ENCODE assay signal across 2 cellular contexts in the genomic region with DNA sequence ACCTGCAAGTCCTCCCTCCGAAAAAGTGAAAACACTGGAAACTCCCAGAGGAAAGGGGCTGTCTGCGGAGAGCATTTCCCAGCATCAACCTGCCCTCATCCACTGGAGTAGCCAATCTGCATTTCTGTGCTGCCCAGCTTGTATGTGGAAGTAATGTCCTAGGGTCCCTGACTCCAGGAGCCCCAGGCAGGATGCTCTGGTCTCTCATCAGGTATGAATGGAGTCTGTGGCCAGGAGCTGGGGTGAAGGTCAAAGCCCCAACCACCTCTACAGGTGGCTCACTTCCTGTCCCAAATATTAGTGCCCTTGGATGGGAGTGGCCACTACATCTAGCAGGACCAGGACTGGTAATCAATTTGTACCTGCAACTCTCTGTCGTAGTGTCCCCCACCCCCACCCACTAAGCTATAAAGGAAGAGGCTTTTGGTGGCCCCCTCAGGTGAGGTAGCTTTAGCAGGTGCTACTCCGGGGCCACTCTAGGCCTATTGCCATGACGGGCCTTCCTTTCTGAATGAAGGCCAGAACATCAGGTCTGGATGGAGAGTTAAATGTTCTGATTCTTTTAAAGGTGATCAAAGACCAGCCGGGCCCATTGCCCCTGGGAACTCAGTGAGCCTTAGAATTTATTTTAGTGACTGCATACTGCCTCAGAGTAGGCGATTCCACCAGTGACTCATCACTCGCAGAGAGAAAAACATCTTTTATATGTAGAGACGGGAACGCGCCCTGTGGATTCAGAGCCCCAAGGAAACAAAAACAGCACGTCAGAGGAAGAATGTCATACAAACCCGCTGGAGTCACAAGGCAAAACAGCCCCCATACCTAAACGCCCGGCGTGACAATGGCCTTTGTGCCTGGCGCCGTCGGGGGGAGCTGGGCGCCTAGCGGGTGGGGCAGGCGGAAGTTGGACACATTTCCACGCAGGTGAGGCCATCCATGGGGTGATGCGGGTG.
TF ChIP-seq lines count a peak whose summit lies in the region.

No MANE protein-coding gene starts in this region.

TF ChIP-seq in IMR-90, 13 proteins besides CTCF, POLR2A, EP300 and RAD21:
- no peak for TF ChIP-seq RFX5 (IDR thresholded peaks at IDR 0.05; ENCODE audit: low read depth, low read length)
- no peak for TF ChIP-seq CHD1 (IDR thresholded peaks at IDR 0.05; ENCODE audit: low read depth, low read length)
- TF ChIP-seq, protein P1, sequence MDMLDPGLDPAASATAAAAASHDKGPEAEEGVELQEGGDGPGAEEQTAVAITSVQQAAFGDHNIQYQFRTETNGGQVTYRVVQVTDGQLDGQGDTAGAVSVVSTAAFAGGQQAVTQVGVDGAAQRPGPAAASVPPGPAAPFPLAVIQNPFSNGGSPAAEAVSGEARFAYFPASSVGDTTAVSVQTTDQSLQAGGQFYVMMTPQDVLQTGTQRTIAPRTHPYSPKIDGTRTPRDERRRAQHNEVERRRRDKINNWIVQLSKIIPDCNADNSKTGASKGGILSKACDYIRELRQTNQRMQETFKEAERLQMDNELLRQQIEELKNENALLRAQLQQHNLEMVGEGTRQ (IDR thresholded peaks at IDR 0.05; ENCODE audit: low read depth, low read length): no peak
- TF ChIP-seq MAFK (IDR thresholded peaks at IDR 0.05; ENCODE audit: low read depth, low read length): no peak
- no peak for TF ChIP-seq BHLHE40 (IDR thresholded peaks at IDR 0.05; ENCODE audit: low read depth, low read length)
- no peak for TF ChIP-seq MAZ (IDR thresholded peaks at IDR 0.05; ENCODE audit: borderline replicate concordance, low read depth, low read length)
- no peak for TF ChIP-seq MXI1 (IDR thresholded peaks at IDR 0.05; ENCODE audit: borderline replicate concordance, low read depth, low read length)
- TF ChIP-seq FOS (IDR thresholded peaks at IDR 0.05; ENCODE audit: low read depth, low read length): no peak
- TF ChIP-seq CEBPB (IDR thresholded peaks at IDR 0.05; ENCODE audit: low read depth, low read length): no peak
- TF ChIP-seq, protein P2, sequence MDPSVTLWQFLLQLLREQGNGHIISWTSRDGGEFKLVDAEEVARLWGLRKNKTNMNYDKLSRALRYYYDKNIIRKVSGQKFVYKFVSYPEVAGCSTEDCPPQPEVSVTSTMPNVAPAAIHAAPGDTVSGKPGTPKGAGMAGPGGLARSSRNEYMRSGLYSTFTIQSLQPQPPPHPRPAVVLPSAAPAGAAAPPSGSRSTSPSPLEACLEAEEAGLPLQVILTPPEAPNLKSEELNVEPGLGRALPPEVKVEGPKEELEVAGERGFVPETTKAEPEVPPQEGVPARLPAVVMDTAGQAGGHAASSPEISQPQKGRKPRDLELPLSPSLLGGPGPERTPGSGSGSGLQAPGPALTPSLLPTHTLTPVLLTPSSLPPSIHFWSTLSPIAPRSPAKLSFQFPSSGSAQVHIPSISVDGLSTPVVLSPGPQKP (IDR thresholded peaks at IDR 0.05; ENCODE audit: borderline replicate concordance, low read depth, low read length): no peak
- TF ChIP-seq RCOR1 (IDR thresholded peaks at IDR 0.05; ENCODE audit: insufficient replicate concordance, low read length): no peak
- TF ChIP-seq SMC3 (IDR thresholded peaks at IDR 0.05; ENCODE audit: low read depth, low read length): no peak
- no peak for TF ChIP-seq NFE2L2 (IDR thresholded peaks at IDR 0.05; ENCODE audit: low read depth, low read length)

TF ChIP-seq in HepG2, 621 proteins besides CTCF, POLR2A, EP300 and RAD21:
- no peak for TF ChIP-seq ZNF75D (CRISPR knock-in tag; IDR thresholded peaks at IDR 0.05; ENCODE audit: borderline replicate concordance)
- no peak for TF ChIP-seq TAF15 (IDR thresholded peaks at IDR 0.05; ENCODE audit: low read depth, low read length, poor library complexity, severe bottlenecking)
- no peak for TF ChIP-seq IRF2 (CRISPR knock-in tag; IDR thresholded peaks at IDR 0.05)
- no peak for TF ChIP-seq MAFF (IDR thresholded peaks at IDR 0.05; ENCODE audit: low read depth, low read length)
- no peak for TF ChIP-seq ZSCAN31 (CRISPR knock-in tag; IDR thresholded peaks at IDR 0.05; ENCODE audit: low read depth)
- TF ChIP-seq ZNF674 (CRISPR knock-in tag; IDR thresholded peaks at IDR 0.05; ENCODE audit: low read depth): no peak
- TF ChIP-seq, protein P3, sequence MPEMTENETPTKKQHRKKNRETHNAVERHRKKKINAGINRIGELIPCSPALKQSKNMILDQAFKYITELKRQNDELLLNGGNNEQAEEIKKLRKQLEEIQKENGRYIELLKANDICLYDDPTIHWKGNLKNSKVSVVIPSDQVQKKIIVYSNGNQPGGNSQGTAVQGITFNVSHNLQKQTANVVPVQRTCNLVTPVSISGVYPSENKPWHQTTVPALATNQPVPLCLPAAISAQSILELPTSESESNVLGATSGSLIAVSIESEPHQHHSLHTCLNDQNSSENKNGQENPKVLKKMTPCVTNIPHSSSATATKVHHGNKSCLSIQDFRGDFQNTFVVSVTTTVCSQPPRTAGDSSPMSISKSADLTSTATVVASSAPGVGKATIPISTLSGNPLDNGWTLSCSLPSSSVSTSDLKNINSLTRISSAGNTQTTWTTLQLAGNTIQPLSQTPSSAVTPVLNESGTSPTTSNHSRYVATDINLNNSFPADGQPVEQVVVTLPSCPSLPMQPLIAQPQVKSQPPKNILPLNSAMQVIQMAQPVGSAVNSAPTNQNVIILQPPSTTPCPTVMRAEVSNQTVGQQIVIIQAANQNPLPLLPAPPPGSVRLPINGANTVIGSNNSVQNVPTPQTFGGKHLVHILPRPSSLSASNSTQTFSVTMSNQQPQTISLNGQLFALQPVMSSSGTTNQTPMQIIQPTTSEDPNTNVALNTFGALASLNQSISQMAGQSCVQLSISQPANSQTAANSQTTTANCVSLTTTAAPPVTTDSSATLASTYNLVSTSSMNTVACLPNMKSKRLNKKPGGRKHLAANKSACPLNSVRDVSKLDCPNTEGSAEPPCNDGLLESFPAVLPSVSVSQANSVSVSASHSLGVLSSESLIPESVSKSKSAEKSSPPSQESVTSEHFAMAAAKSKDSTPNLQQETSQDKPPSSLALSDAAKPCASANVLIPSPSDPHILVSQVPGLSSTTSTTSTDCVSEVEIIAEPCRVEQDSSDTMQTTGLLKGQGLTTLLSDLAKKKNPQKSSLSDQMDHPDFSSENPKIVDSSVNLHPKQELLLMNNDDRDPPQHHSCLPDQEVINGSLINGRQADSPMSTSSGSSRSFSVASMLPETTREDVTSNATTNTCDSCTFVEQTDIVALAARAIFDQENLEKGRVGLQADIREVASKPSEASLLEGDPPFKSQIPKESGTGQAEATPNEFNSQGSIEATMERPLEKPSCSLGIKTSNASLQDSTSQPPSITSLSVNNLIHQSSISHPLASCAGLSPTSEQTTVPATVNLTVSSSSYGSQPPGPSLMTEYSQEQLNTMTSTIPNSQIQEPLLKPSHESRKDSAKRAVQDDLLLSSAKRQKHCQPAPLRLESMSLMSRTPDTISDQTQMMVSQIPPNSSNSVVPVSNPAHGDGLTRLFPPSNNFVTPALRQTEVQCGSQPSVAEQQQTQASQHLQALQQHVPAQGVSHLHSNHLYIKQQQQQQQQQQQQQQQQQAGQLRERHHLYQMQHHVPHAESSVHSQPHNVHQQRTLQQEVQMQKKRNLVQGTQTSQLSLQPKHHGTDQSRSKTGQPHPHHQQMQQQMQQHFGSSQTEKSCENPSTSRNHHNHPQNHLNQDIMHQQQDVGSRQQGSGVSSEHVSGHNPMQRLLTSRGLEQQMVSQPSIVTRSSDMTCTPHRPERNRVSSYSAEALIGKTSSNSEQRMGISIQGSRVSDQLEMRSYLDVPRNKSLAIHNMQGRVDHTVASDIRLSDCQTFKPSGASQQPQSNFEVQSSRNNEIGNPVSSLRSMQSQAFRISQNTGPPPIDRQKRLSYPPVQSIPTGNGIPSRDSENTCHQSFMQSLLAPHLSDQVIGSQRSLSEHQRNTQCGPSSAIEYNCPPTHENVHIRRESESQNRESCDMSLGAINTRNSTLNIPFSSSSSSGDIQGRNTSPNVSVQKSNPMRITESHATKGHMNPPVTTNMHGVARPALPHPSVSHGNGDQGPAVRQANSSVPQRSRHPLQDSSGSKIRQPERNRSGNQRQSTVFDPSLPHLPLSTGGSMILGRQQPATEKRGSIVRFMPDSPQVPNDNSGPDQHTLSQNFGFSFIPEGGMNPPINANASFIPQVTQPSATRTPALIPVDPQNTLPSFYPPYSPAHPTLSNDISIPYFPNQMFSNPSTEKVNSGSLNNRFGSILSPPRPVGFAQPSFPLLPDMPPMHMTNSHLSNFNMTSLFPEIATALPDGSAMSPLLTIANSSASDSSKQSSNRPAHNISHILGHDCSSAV (CRISPR knock-in tag; IDR thresholded peaks at IDR 0.05; ENCODE audit: borderline replicate concordance): no peak
- TF ChIP-seq, protein P4, sequence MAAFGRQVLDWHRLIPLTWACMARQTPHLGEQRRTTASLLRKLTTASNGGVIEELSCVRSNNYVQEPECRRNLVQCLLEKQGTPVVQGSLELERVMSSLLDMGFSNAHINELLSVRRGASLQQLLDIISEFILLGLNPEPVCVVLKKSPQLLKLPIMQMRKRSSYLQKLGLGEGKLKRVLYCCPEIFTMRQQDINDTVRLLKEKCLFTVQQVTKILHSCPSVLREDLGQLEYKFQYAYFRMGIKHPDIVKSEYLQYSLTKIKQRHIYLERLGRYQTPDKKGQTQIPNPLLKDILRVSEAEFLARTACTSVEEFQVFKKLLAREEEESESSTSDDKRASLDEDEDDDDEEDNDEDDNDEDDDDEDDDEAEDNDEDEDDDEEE (CRISPR knock-in tag; IDR thresholded peaks at IDR 0.05): no peak
- no peak for TF ChIP-seq SP140L (CRISPR knock-in tag; IDR thresholded peaks at IDR 0.05; ENCODE audit: borderline replicate concordance)
- no peak for TF ChIP-seq ZNF644 (CRISPR knock-in tag; IDR thresholded peaks at IDR 0.05; ENCODE audit: low read depth)
- TF ChIP-seq HOXA7 (CRISPR knock-in tag; IDR thresholded peaks at IDR 0.05): no peak
TF ChIP-seq in HepG2: peak in this region for 0.
